In the genomic region with DNA sequence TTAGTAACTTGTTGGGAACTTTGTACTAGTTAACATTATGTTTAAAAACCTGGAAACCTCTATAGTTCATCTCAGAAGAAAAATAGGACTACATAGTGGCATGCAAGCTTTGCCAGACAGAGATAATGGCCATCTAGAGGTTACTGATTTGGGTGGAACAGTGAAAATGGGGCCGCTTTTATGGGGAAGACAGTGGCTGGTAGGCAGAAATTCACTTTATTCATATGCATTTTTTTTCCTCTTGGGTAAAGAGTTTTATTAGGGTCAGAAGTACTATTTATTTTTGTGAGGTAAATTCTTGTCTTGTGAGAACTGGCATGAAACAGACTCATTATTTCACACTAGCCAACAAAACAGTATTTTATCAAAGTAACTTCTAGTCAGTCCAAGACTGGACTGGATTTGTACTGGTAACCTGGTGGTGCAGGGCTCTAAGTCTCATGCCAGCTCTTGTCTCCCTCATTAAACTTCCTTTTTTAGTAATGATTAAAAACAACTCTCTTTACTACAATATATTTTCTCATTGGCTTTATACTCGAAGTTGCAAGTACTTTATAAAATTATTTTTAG, we compare ENCODE assay signal across 22 cellular contexts.
DNase-seq lines count a peak whose midpoint lies in the region; ATAC-seq, FAIRE-seq and TF ChIP-seq lines count a peak whose summit lies in the region.
"Had no signal": no experiment of that assay in that cellular context is flagged by ENCODE, and none has a peak within 500 bp of the region (broad histone marks: within the 10 kb centered on the region; RNA-seq: fewer than 3 reads in every experiment).

No MANE protein-coding gene starts in this region.

- CTCF ChIA-PET in Panc1 (lab: Charles Lee), result no interaction called here
- CTCF ChIA-PET in HepG2 (lab: Yijun Ruan, JAX; ENCODE audit: low intra/inter-chr PET ratio, low total read pairs), result no interaction called here

- TF ChIP-seq RAD21 in HepG2 (CRISPR knock-in tag; IDR thresholded peaks at IDR 0.05), result no peak

- H3K79me2 ChIP-seq in HepG2 (ENCODE audit: insufficient read depth, low read length) (no peaks in the 10 kb centered on the region), Karpas-422 (ENCODE audit: low read length) (no peaks in the 10 kb centered on the region)

- TF ChIP-seq EP300 in HepG2 (IDR thresholded peaks at IDR 0.05; ENCODE audit: low read depth in 2 of 2, low read length in 2 of 2), result no peak
- TF ChIP-seq EP300 in HepG2 (CRISPR knock-in tag; IDR thresholded peaks at IDR 0.05; ENCODE audit: borderline replicate concordance), result no peak
- TF ChIP-seq EP300 in sigmoid colon (IDR thresholded peaks at IDR 0.05), result no peak

- no peak for FAIRE-seq in HepG2 (lab: Jason Lieb, UNC)
- FAIRE-seq: A204.1, endothelial cell of umbilical vein had no signal

- H3K4me3 ChIP-seq in Panc1 (ENCODE audit: low read depth in 2 of 2, low read length in 2 of 2), result no peak overlapping the region
- no peak overlapping the region for H3K4me3 ChIP-seq in HepG2 (replicated peaks in 1 of 3; ENCODE audit: insufficient read depth in 1 of 3, low read depth in 2 of 3, low read length in 3 of 3)
- no peak overlapping the region for H3K4me3 ChIP-seq in sigmoid colon
- no peak overlapping the region for H3K4me3 ChIP-seq in Karpas-422 (ENCODE audit: low read length)
- H3K4me3 ChIP-seq: coronary artery, GM23338 had no signal

- BruUV-seq in Panc1 (replicated peaks; lab: Mats Ljungman, UMichigan) (no TSS peak), HepG2 (replicated peaks; lab: Mats Ljungman, UMichigan) (no TSS peak)

- no peaks in the 10 kb centered on the region for H3K27me3 ChIP-seq in Panc1 (ENCODE audit: control insufficient read depth, insufficient read depth, low read length)
- H3K27me3 ChIP-seq in HepG2 (ENCODE audit: control insufficient read depth in 1 of 2, insufficient read depth in 2 of 2, low read length in 2 of 2), result no peaks in the 10 kb centered on the region
- H3K27me3 ChIP-seq in sigmoid colon, result no peaks in the 10 kb centered on the region
- H3K27me3 ChIP-seq in Karpas-422 (ENCODE audit: low read length), result no peaks in the 10 kb centered on the region
- H3K27me3 ChIP-seq: neutrophil had no signal

- TF ChIP-seq CTCF in 22Rv1 (IDR thresholded peaks at IDR 0.05), result no peak
- no peak for TF ChIP-seq CTCF in Panc1 (IDR thresholded peaks at IDR 0.05)
- no peak for TF ChIP-seq CTCF in HepG2 (CRISPR knock-in tag; IDR thresholded peaks at IDR 0.05)
- no peak for TF ChIP-seq CTCF in sigmoid colon (IDR thresholded peaks at IDR 0.05)

- POLR2A ChIA-PET in Panc1 (lab: Charles Lee), result no interaction called here
- POLR2A ChIA-PET in HepG2 (lab: Yijun Ruan, JAX), result interaction anchor here (0.9 kb wide), 1 partner anchor 28 kb away, joined by 3 read pairs; no protein-coding TSS in a partner anchor

- H4K20me1 ChIP-seq in HepG2 (ENCODE audit: insufficient read depth, low read length) (no peaks in the 10 kb centered on the region), Karpas-422 (ENCODE audit: insufficient read depth, low read depth, low read length) (peaks cover 34% of the 10 kb centered on the region)

- intact Hi-C loops in Panc1 (cut with micrococcal nuclease; ENCODE audit: unreplicated experiment) (no loop called here), HepG2 (cut with micrococcal nuclease; ENCODE audit: unreplicated experiment) (no loop called here), sigmoid colon (cut with DNase I) (no loop called here)

- in situ Hi-C loops in Panc1 (cut with HindIII; ENCODE audit: low pct_unique_long_range_greater_than_20kb, low sequenced_read_pairs), result no loop called here
- in situ Hi-C loops in HepG2 (cut with HindIII; ENCODE audit: extremely low pct_ligation_motif_present, low pct_unique_long_range_greater_than_20kb), result no loop called here

- no peak overlapping the region for H3K9ac ChIP-seq in HepG2 (ENCODE audit: insufficient read depth, low read depth, low read length)
- H3K9ac ChIP-seq in Karpas-422 (ENCODE audit: low read length), result no peak overlapping the region

- ATAC-seq in Panc1 (no peak), HepG2 (no peak), SK-N-SH treated with all-trans-retinoic acid at 6 μM for 48 hours (no peak), HG03025 (IDR thresholded peaks at IDR 0.05; ENCODE audit: low FRiP score, unreplicated experiment) (no peak)
- ATAC-seq: activated CD8-positive, alpha-beta T cell treated with anti-CD3 and anti-CD28 coated beads for 36 hours; GM23338 had no signal

- TF ChIP-seq POLR2A in HepG2 (IDR thresholded peaks at IDR 0.05; ENCODE audit: insufficient read depth in 1 of 2, low read depth in 2 of 2, low read length in 2 of 2) (no peak), sigmoid colon (IDR thresholded peaks at IDR 0.05) (no peak)

- no peak for DNase-seq in Panc1 (ENCODE audit: low read depth, low spot score)
- DNase-seq in HepG2 (ENCODE audit: low spot score), result no peak
- DNase-seq in sigmoid colon, result no peak
- no peak for DNase-seq in DMS53 treated with DMSO at 0.1 percent for 48 hours (lab: John Stamatoyannopoulos, UW; ENCODE audit: unreplicated experiment)
- no peak for DNase-seq in Karpas-422
- DNase-seq: activated CD8-positive, alpha-beta T cell treated with anti-CD3 and anti-CD28 coated beads for 36 hours; activated naive CD4-positive, alpha-beta T cell treated with anti-CD3 and anti-CD28 coated beads, Interleukin-2, amount 10 ng/mL, durations not matched to agents 7 days and 5 days; activated T-cell treated with anti-CD3 and anti-CD28 coated beads, Interleukin-2, amount 50 U/mL, for 1 hour; foreskin fibroblast; hypothalamus; kidney glomerular epithelial cell; NCI-H1417 treated with DMSO at 0.1 percent for 48 hours; stimulated activated CD4-positive, alpha-beta T cell treated with anti-CD3 and anti-CD28 coated beads, Interleukin-15, amount 100 ng/mL, for 24 hours; T-helper 2 cell had no signal

- H3K27ac ChIP-seq in 22Rv1 (peak overlapping the region; percentile 95), Panc1 (ENCODE audit: low read length) (peak overlapping the region; percentile 76), HepG2 (ENCODE audit: extremely low read length, insufficient read depth, low read length) (no peak overlapping the region), sigmoid colon (peak overlapping the region in 3 of 4 donors; percentile 66 to 84 (median 81)), Karpas-422 (ENCODE audit: low read length) (no peak overlapping the region)
- H3K27ac ChIP-seq: neutrophil had no signal

- no peaks in the 10 kb centered on the region for H3K36me3 ChIP-seq in Panc1 (ENCODE audit: control insufficient read depth, insufficient read depth, low read length)
- no peaks in the 10 kb centered on the region for H3K36me3 ChIP-seq in HepG2 (replicated peaks in 1 of 2; ENCODE audit: control insufficient read depth in 1 of 2, insufficient read depth in 2 of 2, low read length in 2 of 2)
- no peaks in the 10 kb centered on the region for H3K36me3 ChIP-seq in sigmoid colon
- no peaks in the 10 kb centered on the region for H3K36me3 ChIP-seq in Karpas-422 (ENCODE audit: insufficient read depth, low read length)
- H3K36me3 ChIP-seq: neutrophil had no signal

- H3K9me2 ChIP-seq in Karpas-422 (replicated peaks; ENCODE audit: insufficient read depth, low read length), result no peaks in the 10 kb centered on the region

- H3K4me2 ChIP-seq in HepG2 (ENCODE audit: low read depth, low read length) (peak overlapping the region; percentile 56), Karpas-422 (ENCODE audit: low read depth, low read length, poor library complexity, severe bottlenecking) (no peak overlapping the region)
- H3K4me2 ChIP-seq: GM23338 had no signal

- H3K9me3 ChIP-seq in Panc1 (ENCODE audit: control insufficient read depth, insufficient read depth, low read depth, low read length), result no peaks in the 10 kb centered on the region
- H3K9me3 ChIP-seq in HepG2 (ENCODE audit: low read length), result no peaks in the 10 kb centered on the region
- no peaks in the 10 kb centered on the region for H3K9me3 ChIP-seq in sigmoid colon
- H3K9me3 ChIP-seq in Karpas-422 (ENCODE audit: low read length), result no peaks in the 10 kb centered on the region
- H3K9me3 ChIP-seq: neutrophil had no signal

- WGBS in HepG2 (ENCODE audit: low lambda C conversion rate), result 85% methylated on average over 2 of the region's 2 CpGs
- WGBS in sigmoid colon, 2 donors, result 51 to 67% methylated on average over 2 of the region's 2 CpGs

- H2AFZ ChIP-seq in HepG2 (ENCODE audit: low read length) (no peak overlapping the region), Karpas-422 (ENCODE audit: low read length) (no peak overlapping the region)
- H2AFZ ChIP-seq: GM23338 had no signal

- H3K4me1 ChIP-seq in Panc1 (ENCODE audit: control insufficient read depth, insufficient read depth, low read length), result peaks cover 6% of the 10 kb centered on the region; the same call in 1 of the 2 replicates
- peaks cover 41% of the 10 kb centered on the region for H3K4me1 ChIP-seq in HepG2 (ENCODE audit: insufficient read depth, low read length)
- peaks cover 2 to 90% (median 71%) of the 10 kb centered on the region in 4 donors for H3K4me1 ChIP-seq in sigmoid colon
- no peaks in the 10 kb centered on the region for H3K4me1 ChIP-seq in Karpas-422 (ENCODE audit: low read length)

TF ChIP-seq in HepG2, 621 proteins besides CTCF, POLR2A, EP300 and RAD21 (continues in another document):
- TF ChIP-seq ZNF780A (CRISPR knock-in tag; IDR thresholded peaks at IDR 0.05) (no peak), FOXK1 (CRISPR knock-in tag; IDR thresholded peaks at IDR 0.05; ENCODE audit: borderline replicate concordance, low read depth) (no peak), JUND (CRISPR knock-in tag; IDR thresholded peaks at IDR 0.05) (no peak)

TF ChIP-seq in SK-N-SH treated with all-trans-retinoic acid at 6 μM for 48 hours, 23 proteins besides CTCF, POLR2A, EP300 and RAD21 (continues in another document):
- TF ChIP-seq ESRRG (CRISPR knock-in tag; IDR thresholded peaks at IDR 0.05), result no peak
- no peak for TF ChIP-seq ZNF565 (CRISPR knock-in tag; conservative IDR thresholded peaks at IDR 0.05; ENCODE audit: low read depth)

Comparison
In these comparisons a context has a peak if more than half of its experiments do, and no peak if none do; other contexts are left out.
1. H3K27ac ChIP-seq: peak in 22Rv1 (single experiment), Panc1 (single experiment) and sigmoid colon (3 of 4); none in HepG2 (single experiment) and Karpas-422 (single experiment).